ENCODE assay signal across 8 cellular contexts in genomic region chr5:178203670-178204204, GRCh38. TPM values are rescaled to one million over a fixed set of nuclear protein-coding genes. Genes with fewer than 3 reads are reported as not detected.
DNase-seq lines count a peak whose midpoint lies in the region; ATAC-seq and TF ChIP-seq lines count a peak whose summit lies in the region.

No MANE protein-coding gene starts in this region.

- H3F3A ChIP-seq in SU-DHL-6 (ENCODE audit: insufficient read depth) = peaks cover 34% of the 10 kb centered on the region

- H3K27ac ChIP-seq in SU-DHL-6 (ENCODE audit: low read depth, low read length) (peak overlapping the region; percentile 64), foreskin keratinocyte (peak overlapping the region; percentile 13), rectal smooth muscle tissue (ENCODE audit: low read depth, low read length) (no peak overlapping the region)

- no peaks in the 10 kb centered on the region for H3K9me3 ChIP-seq in SU-DHL-6 (ENCODE audit: insufficient read depth, low read length)

- H3K36me3 ChIP-seq in SU-DHL-6 (ENCODE audit: low read length) = peaks cover 33% of the 10 kb centered on the region
- peaks cover 8% of the 10 kb centered on the region for H3K36me3 ChIP-seq in rectal smooth muscle tissue (ENCODE audit: control insufficient read depth, insufficient read depth, low read length)

- no peaks in the 10 kb centered on the region for H3K27me3 ChIP-seq in SU-DHL-6 (ENCODE audit: low read length)
- no peaks in the 10 kb centered on the region for H3K27me3 ChIP-seq in foreskin keratinocyte
- H3K27me3 ChIP-seq in rectal smooth muscle tissue (ENCODE audit: control insufficient read depth, insufficient read depth, low read length) = no peaks in the 10 kb centered on the region

- H3K4me1 ChIP-seq in foreskin keratinocyte = peaks cover 16% of the 10 kb centered on the region
- H3K4me1 ChIP-seq in rectal smooth muscle tissue (ENCODE audit: control insufficient read depth, insufficient read depth, low read length) = peaks cover 8% of the 10 kb centered on the region

- TF ChIP-seq CTCF in SU-DHL-6 (IDR thresholded peaks at IDR 0.05; ENCODE audit: insufficient read depth, low read length, poor library complexity, severe bottlenecking) (no peak), foreskin keratinocyte (conservative IDR thresholded peaks at IDR 0.05) (no peak)

- peak; percentile 8 for ATAC-seq in GM21717 (IDR thresholded peaks at IDR 0.05; ENCODE audit: unreplicated experiment)
- ATAC-seq in foreskin keratinocyte = peak; percentile 0
- ATAC-seq in HG03469 (IDR thresholded peaks at IDR 0.05; ENCODE audit: unreplicated experiment) = no peak

- peak overlapping the region; percentile 100 for H3K9ac ChIP-seq in SU-DHL-6 (ENCODE audit: low read length)
- H3K9ac ChIP-seq in rectal smooth muscle tissue (ENCODE audit: low read length) = peak overlapping the region; percentile 67

- peak overlapping the region; percentile 96 for H3K4me3 ChIP-seq in SU-DHL-6 (ENCODE audit: insufficient read depth, low read length, poor library complexity, severe bottlenecking)
- H3K4me3 ChIP-seq in rectal smooth muscle tissue (ENCODE audit: low read length) = peak overlapping the region; percentile 66

- H3K9me2 ChIP-seq in SU-DHL-6 (replicated peaks; ENCODE audit: insufficient read depth, low read length) = no peaks in the 10 kb centered on the region

- H2AFZ ChIP-seq in SU-DHL-6 (ENCODE audit: low read depth, low read length, severe bottlenecking) = peak overlapping the region; percentile 58

- peaks cover 34% of the 10 kb centered on the region for H4K20me1 ChIP-seq in SU-DHL-6 (ENCODE audit: low read depth, low read length)

- DNase-seq in Ammon's horn (ENCODE audit: low spot score) (peak; percentile 27), foreskin keratinocyte (no peak), NCI-H526 treated with DMSO at 0.1 percent for 48 hours (lab: John Stamatoyannopoulos, UW) (no peak)
- no peak for DNase-seq in stimulated activated naive CD4-positive, alpha-beta T cell (lab: John Stamatoyannopoulos, UW)

- peak overlapping the region; percentile 81 for H3K4me2 ChIP-seq in SU-DHL-6 (ENCODE audit: low read depth, low read length, poor library complexity, severe bottlenecking)

- peaks cover 48% of the 10 kb centered on the region for H3K79me2 ChIP-seq in SU-DHL-6 (ENCODE audit: insufficient read depth, low read length)

RNA-seq across cellular contexts. Expression of gene HNRNPAB, which starts 0.6 kb away (rescaled TPM):
- 140 and 167 TPM in 2 replicates for total RNA-seq in foreskin keratinocyte
- polyA plus RNA-seq in foreskin keratinocyte = 208 and 251 TPM in 2 replicates

RNA-seq across cellular contexts. Expression of gene GMCL2, which starts 16.6 kb away (rescaled TPM):
- not detected in 2 replicates for total RNA-seq in foreskin keratinocyte
- not detected in 2 replicates for polyA plus RNA-seq in foreskin keratinocyte

RNA-seq across cellular contexts. Expression of gene PHYKPL, which starts 28.9 kb away (rescaled TPM):
- total RNA-seq in foreskin keratinocyte = 11.4 and 14.9 TPM in 2 replicates
- 8.9 and 10.9 TPM in 2 replicates for polyA plus RNA-seq in foreskin keratinocyte

RNA-seq across cellular contexts. Expression of gene NHP2, which starts 50.1 kb away (rescaled TPM):
- 187 and 215 TPM in 2 replicates for total RNA-seq in foreskin keratinocyte
- 339 and 347 TPM in 2 replicates for polyA plus RNA-seq in foreskin keratinocyte
